In genomic region chr17:44123356-44124117, GRCh38 we compare ENCODE assay signal across 8 cellular contexts. TPM values are rescaled to one million over a fixed set of nuclear protein-coding genes. Genes with fewer than 3 reads are reported as not detected.
DNase-seq lines count a peak whose midpoint lies in the region; ATAC-seq and TF ChIP-seq lines count a peak whose summit lies in the region.

TSS of gene HDAC5 (minus strand) at chr17:44123641. CDS start at chr17:44117515, 6,126 bp downstream.

- no peaks in the 10 kb centered on the region for H3K27me3 Mint-ChIP-seq in CD4-positive, alpha-beta memory T cell
- H3K27me3 Mint-ChIP-seq in activated CD4-positive, alpha-beta memory T cell treated with anti-CD3 and anti-CD28 coated beads for 36 hours = no peaks in the 10 kb centered on the region

- POLR2A ChIA-PET in CD4-positive, alpha-beta memory T cell (lab: Charles Lee; ENCODE audit: partially characterized antibody) = interaction anchor here (0.7 to 3.0 kb wide), 32 partner anchors 9 to 763 kb away, joined by 3 to 29 read pairs (median 6); partner anchors contain the start of genes ATXN7L3, G6PC3, GRN and LSM12
- POLR2A ChIA-PET in activated CD4-positive, alpha-beta memory T cell treated with anti-CD3 and anti-CD28 coated beads for 36 hours (lab: Charles Lee) = interaction anchor here (0.6 to 1.7 kb wide), 17 partner anchors 9 to 216 kb away, joined by 3 to 11 read pairs (median 4); partner anchors contain the start of genes G6PC3, LSM12, MPP2 and TMUB2

- peak within 1 kb of the TSS; percentile 94 to 98 (median 95) for H3K4me3 Mint-ChIP-seq in CD4-positive, alpha-beta memory T cell
- H3K4me3 Mint-ChIP-seq in activated CD4-positive, alpha-beta memory T cell treated with anti-CD3 and anti-CD28 coated beads for 36 hours = peak within 1 kb of the TSS; percentile 86

- CTCF ChIA-PET in CD4-positive, alpha-beta memory T cell (lab: Charles Lee; ENCODE audit: partially characterized antibody) = interaction anchor here (0.7 to 1.8 kb wide), 12 partner anchors 10 to 208 kb away, joined by 3 to 16 read pairs (median 4); partner anchors contain the start of gene HROB
- CTCF ChIA-PET in activated CD4-positive, alpha-beta memory T cell treated with anti-CD3 and anti-CD28 coated beads for 36 hours (lab: Charles Lee) = interaction anchor here (0.6 to 2.4 kb wide), 28 partner anchors 8 to 227 kb away, joined by 3 to 10 read pairs (median 4); partner anchors contain the start of genes G6PC3, GRN and TMUB2

- peak within 1 kb of the TSS; percentile 94 to 98 (median 97) for H3K27ac Mint-ChIP-seq in CD4-positive, alpha-beta memory T cell
- H3K27ac Mint-ChIP-seq in activated CD4-positive, alpha-beta memory T cell treated with anti-CD3 and anti-CD28 coated beads for 36 hours = peak within 1 kb of the TSS; percentile 92

- no peaks in the 10 kb centered on the region for H3K9me3 Mint-ChIP-seq in CD4-positive, alpha-beta memory T cell
- H3K9me3 Mint-ChIP-seq in activated CD4-positive, alpha-beta memory T cell treated with anti-CD3 and anti-CD28 coated beads for 36 hours = no peaks in the 10 kb centered on the region

- TF ChIP-seq CTCF in lower leg skin (IDR thresholded peaks at IDR 0.05) = peak in 1 of 3 donors; percentile 28

- no peaks in the 10 kb centered on the region for H3K9me3 ChIP-seq in CD4-positive, alpha-beta memory T cell (ENCODE audit: control insufficient read depth in 1 of 2, low read length in 2 of 2)

- no peaks in the 10 kb centered on the region for H3K27me3 ChIP-seq in CD4-positive, alpha-beta memory T cell (ENCODE audit: insufficient read depth, low read length)

- H3K4me1 ChIP-seq in CD4-positive, alpha-beta memory T cell (ENCODE audit: insufficient read depth, low read length) = peaks cover 30% of the 10 kb centered on the region

- intact Hi-C loops in CD4-positive, alpha-beta memory T cell (cut with micrococcal nuclease) = loop anchor here (1.0 to 10.0 kb wide), 9 partner anchors 18 to 841 kb away; partner anchors contain the start of genes C1QL1, HROB, LSM12 and PPY
- intact Hi-C loops in activated CD4-positive, alpha-beta memory T cell treated with anti-CD3 and anti-CD28 coated beads for 36 hours (cut with micrococcal nuclease) = loop anchor here (1.0 to 5.0 kb wide), 5 partner anchors 18 to 209 kb away; partner anchors contain the start of genes G6PC3, HROB and TMUB2
- intact Hi-C loops in lower leg skin (cut with DNase I; ENCODE audit: low total_unique reads) = no loop called here

- H3K27ac ChIP-seq in CD4-positive, alpha-beta memory T cell (ENCODE audit: low read depth, low read length) = peak within 1 kb of the TSS; percentile 67

- H3K36me3 Mint-ChIP-seq in CD4-positive, alpha-beta memory T cell = peaks cover 0 to 11% of the 10 kb centered on the region in 2 donors
- no peaks in the 10 kb centered on the region for H3K36me3 Mint-ChIP-seq in activated CD4-positive, alpha-beta memory T cell treated with anti-CD3 and anti-CD28 coated beads for 36 hours

- peak; percentile 91 for ATAC-seq in GM19452 (IDR thresholded peaks at IDR 0.05; ENCODE audit: unreplicated experiment)

- H3K4me1 Mint-ChIP-seq in CD4-positive, alpha-beta memory T cell = peaks cover 25 to 51% (median 38%) of the 10 kb centered on the region in 4 donors
- H3K4me1 Mint-ChIP-seq in activated CD4-positive, alpha-beta memory T cell treated with anti-CD3 and anti-CD28 coated beads for 36 hours (ENCODE audit: low read depth) = peaks cover 25% of the 10 kb centered on the region

- TF ChIP-seq POLR2A in lower leg skin (IDR thresholded peaks at IDR 0.05) = peak in 1 of 2 donors; percentile 66

- no peaks in the 10 kb centered on the region for H3K36me3 ChIP-seq in CD4-positive, alpha-beta memory T cell (ENCODE audit: insufficient read depth, low read length)

- DNase-seq in CD4-positive, alpha-beta memory T cell = peak; percentile 93 to 95 (median 94)
- DNase-seq in HK-2 (ENCODE audit: unreplicated experiment) (peak; percentile 96), NCI-H82 (lab: John Stamatoyannopoulos, UW) (peak; percentile 98), dermis microvascular lymphatic vessel endothelial cell (ENCODE audit: low read depth in 2 of 2) (peak; percentile 81 to 95), lower leg skin (ENCODE audit: low spot score in 2 of 2) (peak; percentile 94 to 99)
- DNase-seq in activated CD4-positive, alpha-beta memory T cell treated with anti-CD3 and anti-CD28 coated beads for 36 hours = peak; percentile 97
- DNase-seq in stimulated activated CD4-positive, alpha-beta T cell treated with anti-CD3 and anti-CD28 coated beads, Interleukin-4, amount 100 ng/mL, for 4 hours = peak; percentile 94 to 95

- WGBS in lower leg skin, 2 donors = 0 to 1% methylated on average over 17 to 35 of the region's 78 CpGs

- H3K4me3 ChIP-seq in CD4-positive, alpha-beta memory T cell (ENCODE audit: low read length in 2 of 2) = peak within 1 kb of the TSS; percentile 78 to 93
- H3K4me3 ChIP-seq in lower leg skin (ENCODE audit: low read depth, poor library complexity, severe bottlenecking) = peak within 1 kb of the TSS; percentile 99

RNA-seq across cellular contexts. Expression of gene HDAC5, which starts in this region (rescaled TPM):
- 10 to 100 TPM; 71.4 to 74.2 TPM for total RNA-seq in CD4-positive, alpha-beta memory T cell
- 10 to 100 TPM; 12.8 to 34.2 TPM for polyA plus RNA-seq in CD4-positive, alpha-beta memory T cell
- total RNA-seq in activated CD4-positive, alpha-beta memory T cell treated with anti-CD3 and anti-CD28 coated beads for 36 hours = 10 to 100 TPM; 18.0 to 19.0 TPM
- total RNA-seq in dermis microvascular lymphatic vessel endothelial cell (36.4 and 40.4 TPM in 2 replicates), lower leg skin (100 to 1,000 TPM; 179 to 208 (median 190) TPM)

Comparison
In these comparisons a context has a peak if more than half of its experiments do, and no peak if none do; other contexts are left out.
1. Peak in every context shown above with its lines: DNase-seq, ATAC-seq, H3K4me3 ChIP-seq and H3K27ac ChIP-seq.